Comparison of ENCODE assay signal across 14 cellular contexts in the genomic region with DNA sequence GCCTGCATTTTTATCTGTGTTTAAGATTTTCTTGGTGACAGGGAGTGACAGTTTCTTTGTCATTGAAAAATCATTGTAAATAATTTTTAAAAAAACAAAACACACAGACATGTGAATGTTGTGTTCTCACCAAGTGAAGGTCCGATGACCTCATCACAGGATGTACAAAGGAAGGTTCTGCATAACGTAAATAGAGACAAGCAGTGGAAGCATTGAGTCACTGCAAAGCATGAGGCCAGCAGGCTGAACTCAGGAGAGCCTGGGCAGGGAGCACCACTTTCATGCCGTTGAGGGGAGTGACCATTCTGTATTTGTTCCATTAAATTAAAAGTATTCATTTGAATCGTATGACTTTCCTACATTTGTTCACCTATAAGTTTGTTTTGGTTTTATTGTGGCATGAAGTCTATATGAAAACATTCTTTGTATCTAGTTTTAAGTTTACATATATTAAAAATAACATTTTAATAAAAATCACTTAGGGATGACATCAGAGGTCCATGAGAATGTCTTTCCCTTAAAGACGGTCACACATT.
DNase-seq lines count a peak whose midpoint lies in the region; ATAC-seq, FAIRE-seq and TF ChIP-seq lines count a peak whose summit lies in the region.
"Had no signal": no experiment of that assay in that cellular context is flagged by ENCODE, and none has a peak within 500 bp of the region (broad histone marks: within the 10 kb centered on the region; RNA-seq: fewer than 3 reads in every experiment).

No MANE protein-coding gene starts in this region.

- POLR2A ChIA-PET in BJ (lab: Charles Lee) (no interaction called here), HepG2 (lab: Yijun Ruan, JAX) (no interaction called here)

- dilution Hi-C loops in mammary epithelial cell (cut with HindIII; ENCODE audit: low sequenced_read_pairs) = loop anchor here (5.0 kb wide), 1 partner anchor 42 kb away; no protein-coding TSS in a partner anchor

- H3K79me2 ChIP-seq in mammary epithelial cell (ENCODE audit: insufficient read depth, low read length) = no peaks in the 10 kb centered on the region
- no peaks in the 10 kb centered on the region for H3K79me2 ChIP-seq in HepG2 (ENCODE audit: insufficient read depth, low read length)

- H3K27ac Mint-ChIP-seq in activated naive CD4-positive, alpha-beta T cell treated with anti-CD3 and anti-CD28 coated beads, Interleukin-2, amount 10 ng/mL, durations not matched to agents 7 days and 5 days = no peak overlapping the region

- H3K4me3 ChIP-seq in BJ (ENCODE audit: low read depth, low read length) (no peak overlapping the region), mammary epithelial cell (replicated peaks in 1 of 3; ENCODE audit: insufficient read depth in 1 of 3, low read depth in 2 of 3, low read length in 3 of 3) (no peak overlapping the region), HepG2 (replicated peaks in 1 of 3; ENCODE audit: insufficient read depth in 1 of 3, low read depth in 2 of 3, low read length in 3 of 3) (no peak overlapping the region)
- H3K4me3 ChIP-seq: uterus had no signal

- H2AFZ ChIP-seq in mammary epithelial cell (ENCODE audit: low read depth, low read length) (no peak overlapping the region), HepG2 (ENCODE audit: low read length) (no peak overlapping the region)

- no peaks in the 10 kb centered on the region for H3K36me3 ChIP-seq in BJ (ENCODE audit: control insufficient read depth, insufficient read depth, low read length)
- no peaks in the 10 kb centered on the region for H3K36me3 ChIP-seq in mammary epithelial cell (ENCODE audit: insufficient read depth, low read length)
- no peaks in the 10 kb centered on the region for H3K36me3 ChIP-seq in HepG2 (replicated peaks in 1 of 2; ENCODE audit: control insufficient read depth in 1 of 2, insufficient read depth in 2 of 2, low read length in 2 of 2)
- H3K36me3 ChIP-seq: uterus had no signal

- TF ChIP-seq POLR2A in HepG2 (IDR thresholded peaks at IDR 0.05; ENCODE audit: insufficient read depth in 1 of 2, low read depth in 2 of 2, low read length in 2 of 2) (no peak), GM18505 (IDR thresholded peaks at IDR 0.05; ENCODE audit: borderline replicate concordance, extremely low read depth, insufficient read depth, insufficient read length) (no peak)

- WGBS in mammary epithelial cell (ENCODE audit: low coverage, missing lambda C conversion rate) = 93% methylated on average over 5 of the region's 5 CpGs
- WGBS in HepG2 (ENCODE audit: low lambda C conversion rate) = 32% methylated on average over 5 of the region's 5 CpGs

- H3K4me1 ChIP-seq in mammary epithelial cell (ENCODE audit: insufficient read depth, low read length) = no peaks in the 10 kb centered on the region
- H3K4me1 ChIP-seq in HepG2 (ENCODE audit: insufficient read depth, low read length) = no peaks in the 10 kb centered on the region
- H3K4me1 ChIP-seq: uterus had no signal

- no peaks in the 10 kb centered on the region for H3K4me1 Mint-ChIP-seq in activated naive CD4-positive, alpha-beta T cell treated with anti-CD3 and anti-CD28 coated beads, Interleukin-2, amount 10 ng/mL, durations not matched to agents 7 days and 5 days

- H4K20me1 ChIP-seq in mammary epithelial cell (ENCODE audit: insufficient read depth, low read length) (no peaks in the 10 kb centered on the region), HepG2 (ENCODE audit: insufficient read depth, low read length) (no peaks in the 10 kb centered on the region)

- no peak for FAIRE-seq in HepG2 (lab: Jason Lieb, UNC)

- ATAC-seq in HepG2 (peak; percentile 47; the same call in 1 of the 3 replicates), GM21737 (IDR thresholded peaks at IDR 0.05; ENCODE audit: unreplicated experiment) (no peak), GM19397 (IDR thresholded peaks at IDR 0.05; ENCODE audit: unreplicated experiment) (no peak), GM18505 (IDR thresholded peaks at IDR 0.05; ENCODE audit: unreplicated experiment) (no peak)

- DNase-seq in BJ (ENCODE audit: low read depth) (peak; percentile 41), LHCN-M2 (ENCODE audit: low read depth) (peak; percentile 87), mammary epithelial cell (peak; percentile 68), HepG2 (ENCODE audit: low spot score) (peak; percentile 53)
- DNase-seq in activated naive CD4-positive, alpha-beta T cell treated with anti-CD3 and anti-CD28 coated beads, Interleukin-2, amount 10 ng/mL, durations not matched to agents 7 days and 5 days = no peak
- DNase-seq: activated gamma-delta T cell treated with Interleukin-2 at 50 U/mL for 16 hours, foreskin melanocyte, GDM1, NCI-H345 had no signal

- no peak overlapping the region for H3K4me3 Mint-ChIP-seq in activated naive CD4-positive, alpha-beta T cell treated with anti-CD3 and anti-CD28 coated beads, Interleukin-2, amount 10 ng/mL, durations not matched to agents 7 days and 5 days

- no peaks in the 10 kb centered on the region for H3K36me3 Mint-ChIP-seq in activated naive CD4-positive, alpha-beta T cell treated with anti-CD3 and anti-CD28 coated beads, Interleukin-2, amount 10 ng/mL, durations not matched to agents 7 days and 5 days

- in situ Hi-C loops in mammary epithelial cell (cut with MboI; ENCODE audit: low sequenced_read_pairs in 2 of 2) (no loop called here), HepG2 (cut with HindIII; ENCODE audit: extremely low pct_ligation_motif_present, low pct_unique_long_range_greater_than_20kb) (no loop called here)

- H3K27me3 Mint-ChIP-seq in activated naive CD4-positive, alpha-beta T cell treated with anti-CD3 and anti-CD28 coated beads, Interleukin-2, amount 10 ng/mL, durations not matched to agents 7 days and 5 days = no peaks in the 10 kb centered on the region

- intact Hi-C loops in mammary epithelial cell (cut with micrococcal nuclease) (no loop called here), HepG2 (cut with micrococcal nuclease; ENCODE audit: unreplicated experiment) (loop anchor here (5.0 kb wide), 1 partner anchor 377 kb away; no protein-coding TSS in a partner anchor)

- CTCF ChIA-PET in BJ (lab: Yijun Ruan, JAX) (no interaction called here), mammary epithelial cell (lab: Charles Lee; ENCODE audit: low non-redundant PET) (no interaction called here), HepG2 (lab: Yijun Ruan, JAX; ENCODE audit: low intra/inter-chr PET ratio, low total read pairs) (no interaction called here)
- CTCF ChIA-PET in activated naive CD4-positive, alpha-beta T cell treated with anti-CD3 and anti-CD28 coated beads, Interleukin-2, amount 10 ng/mL, durations not matched to agents 7 days and 5 days (lab: Charles Lee) = no interaction called here

- H3K9me3 ChIP-seq in mammary epithelial cell (replicated peaks; ENCODE audit: insufficient read depth, low read length) (no peaks in the 10 kb centered on the region), HepG2 (ENCODE audit: low read length) (no peaks in the 10 kb centered on the region)
- H3K9me3 ChIP-seq: uterus had no signal

- no peak overlapping the region for H3K4me2 ChIP-seq in mammary epithelial cell (ENCODE audit: insufficient read depth, low read depth, low read length)
- H3K4me2 ChIP-seq in HepG2 (ENCODE audit: low read depth, low read length) = no peak overlapping the region

- no peaks in the 10 kb centered on the region for H3K27me3 ChIP-seq in BJ (ENCODE audit: control insufficient read depth, insufficient read depth, low read length)
- H3K27me3 ChIP-seq in mammary epithelial cell (ENCODE audit: insufficient read depth, low read length) = no peaks in the 10 kb centered on the region
- H3K27me3 ChIP-seq in HepG2 (ENCODE audit: control insufficient read depth in 1 of 2, insufficient read depth in 2 of 2, low read length in 2 of 2) = peaks cover 0 to 3% of the 10 kb centered on the region in 2 experiments; a peak in 1 of 5 replicates
- H3K27me3 ChIP-seq: uterus had no signal

- H3K27ac ChIP-seq in mammary epithelial cell (ENCODE audit: insufficient read depth, low read depth, low read length) = no peak overlapping the region
- H3K27ac ChIP-seq in HepG2 (ENCODE audit: extremely low read length, insufficient read depth, low read length) = no peak overlapping the region
- H3K27ac ChIP-seq: uterus, VCaP had no signal

- BruUV-seq in mammary epithelial cell (replicated peaks; lab: Mats Ljungman, UMichigan) (no TSS peak), HepG2 (replicated peaks; lab: Mats Ljungman, UMichigan) (no TSS peak)

- no peak for TF ChIP-seq RAD21 in HepG2 (CRISPR knock-in tag; IDR thresholded peaks at IDR 0.05)

- H3K9me3 Mint-ChIP-seq in activated naive CD4-positive, alpha-beta T cell treated with anti-CD3 and anti-CD28 coated beads, Interleukin-2, amount 10 ng/mL, durations not matched to agents 7 days and 5 days = no peaks in the 10 kb centered on the region

- H3K9ac ChIP-seq in mammary epithelial cell (ENCODE audit: insufficient read depth, low read length) = no peak overlapping the region
- no peak overlapping the region for H3K9ac ChIP-seq in HepG2 (ENCODE audit: insufficient read depth, low read depth, low read length)

- TF ChIP-seq CTCF in BJ (IDR thresholded peaks at IDR 0.05; ENCODE audit: insufficient read depth, low read depth, low read length) (no peak), mammary epithelial cell (conservative IDR thresholded peaks at IDR 0.05 in 1 of 2, IDR thresholded peaks at IDR 0.05 in 1 of 2; ENCODE audit: extremely low read depth in 1 of 2, insufficient read depth in 1 of 2, low read depth in 1 of 2, low read length in 2 of 2) (no peak), HepG2 (CRISPR knock-in tag; IDR thresholded peaks at IDR 0.05) (no peak)

- TF ChIP-seq EP300 in HepG2 (IDR thresholded peaks at IDR 0.05; ENCODE audit: low read depth in 2 of 2, low read length in 2 of 2) = peak in 1 of 2 experiments; percentile 28; a peak in 1 of 4 replicates
- TF ChIP-seq EP300 in HepG2 (CRISPR knock-in tag; IDR thresholded peaks at IDR 0.05; ENCODE audit: borderline replicate concordance) = no peak

TF ChIP-seq in HepG2, 621 proteins besides CTCF, POLR2A, EP300 and RAD21 (continues in another document):
- TF ChIP-seq STAT5B (CRISPR knock-in tag; IDR thresholded peaks at IDR 0.05) (no peak), TCF7L2 (IDR thresholded peaks at IDR 0.05; ENCODE audit: low read depth, low read length) (no peak), MAF1 (CRISPR knock-in tag; IDR thresholded peaks at IDR 0.05; ENCODE audit: borderline replicate concordance) (no peak), ZSCAN20 (CRISPR knock-in tag; IDR thresholded peaks at IDR 0.05; ENCODE audit: borderline replicate concordance) (no peak), HMG20A (CRISPR knock-in tag; IDR thresholded peaks at IDR 0.05; ENCODE audit: borderline replicate concordance) (peak; percentile 41; the same call in 1 of the 2 replicates)
